ENCODE assay signal across 8 cellular contexts in the genomic region with DNA sequence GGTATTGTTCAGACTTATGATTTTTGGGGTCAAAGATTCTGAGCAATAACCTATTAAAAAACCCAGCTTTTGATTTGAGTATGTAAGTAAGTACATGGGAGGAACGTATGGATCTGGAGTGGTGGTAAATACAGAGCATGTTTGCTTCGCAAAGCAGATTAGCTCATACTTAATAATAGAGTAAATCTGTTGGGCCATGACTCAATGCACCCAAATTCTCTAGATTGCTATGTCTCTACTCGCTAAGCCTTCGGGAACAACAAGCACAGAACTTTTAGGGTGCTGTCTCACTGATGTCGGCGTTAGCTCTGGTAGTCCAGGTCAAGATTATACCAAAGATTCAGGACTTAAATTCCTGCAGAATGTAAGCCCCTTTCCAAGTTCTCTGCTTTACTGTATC. TPM values are rescaled to one million over a fixed set of nuclear protein-coding genes. Genes with fewer than 3 reads are reported as not detected.
DNase-seq lines count a peak whose midpoint lies in the region; ATAC-seq and TF ChIP-seq lines count a peak whose summit lies in the region.

No MANE protein-coding gene starts in this region.

- H3K4me3 Mint-ChIP-seq in Calu3 (ENCODE audit: low read depth, unreplicated experiment), result peak overlapping the region; percentile 83

- WGBS in trophoblast cell (ENCODE audit: extremely low coverage, insufficient coverage, insufficient read length), result no CpG with 5 or more reads among the region's 6 CpGs

- H3K36me3 Mint-ChIP-seq in Calu3 (ENCODE audit: insufficient read depth, unreplicated experiment), result peaks cover 21% of the 10 kb centered on the region

- no peak overlapping the region for H4K91ac ChIP-seq in trophoblast cell (ENCODE audit: low read depth, low read length)

- H3K9ac ChIP-seq in trophoblast cell (ENCODE audit: low read length), result no peak overlapping the region

- peak overlapping the region; percentile 95 for H4K8ac ChIP-seq in trophoblast cell (ENCODE audit: low read depth, low read length)

- no peak overlapping the region for H3K4me3 ChIP-seq in trophoblast cell (ENCODE audit: low read depth, low read length)

- H2AFZ ChIP-seq in trophoblast cell (ENCODE audit: insufficient read depth, low read length, poor library complexity), result peak overlapping the region; percentile 80

- no peak overlapping the region for H2BK120ac ChIP-seq in trophoblast cell (ENCODE audit: insufficient read depth, low read length, poor library complexity)

- intact Hi-C loops in Calu3 (cut with micrococcal nuclease; ENCODE audit: unreplicated experiment), result no loop called here

- no peak for TF ChIP-seq CTCF in Calu3 (IDR thresholded peaks at IDR 0.05; ENCODE audit: unreplicated experiment)

- H2BK12ac ChIP-seq in trophoblast cell (ENCODE audit: low read length), result no peak overlapping the region

- no peak for ATAC-seq in HG03521 (IDR thresholded peaks at IDR 0.05; ENCODE audit: unreplicated experiment)

- no TSS peak for BruUV-seq in Calu3 (replicated peaks; lab: Mats Ljungman, UMichigan)

- no peak overlapping the region for H3K27ac Mint-ChIP-seq in Calu3 (ENCODE audit: unreplicated experiment)

- H3K9me3 ChIP-seq in trophoblast cell (ENCODE audit: insufficient read depth, low read depth, low read length), result peaks cover 3% of the 10 kb centered on the region

- H3K18ac ChIP-seq in trophoblast cell (ENCODE audit: low read length), result no peak overlapping the region

- no peak for DNase-seq in Calu3
- DNase-seq in OCI-M1 (lab: John Stamatoyannopoulos, UW), result peak; percentile 83
- DNase-seq in epithelial cell of prostate (ENCODE audit: low read depth, low spot score), result no peak
- DNase-seq in trophoblast cell, result no peak
- DNase-seq in NCI-H345 treated with DMSO at 0.1 percent for 48 hours (lab: John Stamatoyannopoulos, UW; ENCODE audit: unreplicated experiment), result no peak
- DNase-seq in C1 segment of cervical spinal cord (lab: John Stamatoyannopoulos, UW), result no peak
- DNase-seq in NK-92 treated with Interleukin-12 subunit alpha and Interleukin-12 subunit beta, amount 100 ng/mL, for 24 hours (lab: John Stamatoyannopoulos, UW), result no peak

- peaks cover 13% of the 10 kb centered on the region for H3K27me3 Mint-ChIP-seq in Calu3 (ENCODE audit: unreplicated experiment)

- peaks cover 6% of the 10 kb centered on the region for H3K79me1 ChIP-seq in trophoblast cell (ENCODE audit: low read length)

- H3K4me2 ChIP-seq in trophoblast cell (ENCODE audit: low read length), result peak overlapping the region; percentile 87

- no peak overlapping the region for H3K14ac ChIP-seq in trophoblast cell (ENCODE audit: low read length)

- H3K4me1 Mint-ChIP-seq in Calu3 (ENCODE audit: low read depth, unreplicated experiment), result no peaks in the 10 kb centered on the region

- H2BK5ac ChIP-seq in trophoblast cell (ENCODE audit: low read depth, low read length, poor library complexity), result no peak overlapping the region

- H3K36me3 ChIP-seq in trophoblast cell (ENCODE audit: control insufficient read depth in 1 of 2, insufficient read depth in 2 of 2, low read length in 2 of 2), result peaks cover 0 to under 1% of the 10 kb centered on the region in 2 experiments

- peaks cover 2% of the 10 kb centered on the region for H3K79me2 ChIP-seq in trophoblast cell (ENCODE audit: control insufficient read depth, insufficient read depth, low read length, poor library complexity)

- H3K27ac ChIP-seq in epithelial cell of prostate, result peak overlapping the region; percentile 80
- H3K27ac ChIP-seq in trophoblast cell (ENCODE audit: low read depth, low read length), result no peak overlapping the region

- peaks cover 0 to 2% of the 10 kb centered on the region in 2 experiments for H3K4me1 ChIP-seq in trophoblast cell (ENCODE audit: control insufficient read depth in 1 of 2, insufficient read depth in 2 of 2, low read length in 2 of 2)

- H3K9me3 Mint-ChIP-seq in Calu3 (ENCODE audit: low read depth, unreplicated experiment), result no peaks in the 10 kb centered on the region

- CTCF ChIA-PET in Calu3 (lab: Charles Lee), result interaction anchor here (0.5 kb wide), 1 partner anchor 608 kb away, joined by 4 read pairs; no protein-coding TSS in a partner anchor

- no peak overlapping the region for H4K12ac ChIP-seq in trophoblast cell (ENCODE audit: low read depth, low read length)

- no peak overlapping the region for H3K4ac ChIP-seq in trophoblast cell (ENCODE audit: low read depth, low read length)

- no peak overlapping the region for H2AK5ac ChIP-seq in trophoblast cell (ENCODE audit: low read length)

- H3K27me3 ChIP-seq in trophoblast cell (ENCODE audit: insufficient read depth, low read length), result no peaks in the 10 kb centered on the region

- H3K23ac ChIP-seq in trophoblast cell (ENCODE audit: low read length), result no peak overlapping the region

RNA-seq across cellular contexts. Expression of gene MINPP1, which starts 0.8 kb away (rescaled TPM):
- 12.6 and 13.9 TPM in 2 replicates for total RNA-seq in Calu3 (2022)
- 13.6 and 13.9 TPM in 2 replicates for polyA plus RNA-seq in trophoblast cell (2013)
